In the genomic region with DNA sequence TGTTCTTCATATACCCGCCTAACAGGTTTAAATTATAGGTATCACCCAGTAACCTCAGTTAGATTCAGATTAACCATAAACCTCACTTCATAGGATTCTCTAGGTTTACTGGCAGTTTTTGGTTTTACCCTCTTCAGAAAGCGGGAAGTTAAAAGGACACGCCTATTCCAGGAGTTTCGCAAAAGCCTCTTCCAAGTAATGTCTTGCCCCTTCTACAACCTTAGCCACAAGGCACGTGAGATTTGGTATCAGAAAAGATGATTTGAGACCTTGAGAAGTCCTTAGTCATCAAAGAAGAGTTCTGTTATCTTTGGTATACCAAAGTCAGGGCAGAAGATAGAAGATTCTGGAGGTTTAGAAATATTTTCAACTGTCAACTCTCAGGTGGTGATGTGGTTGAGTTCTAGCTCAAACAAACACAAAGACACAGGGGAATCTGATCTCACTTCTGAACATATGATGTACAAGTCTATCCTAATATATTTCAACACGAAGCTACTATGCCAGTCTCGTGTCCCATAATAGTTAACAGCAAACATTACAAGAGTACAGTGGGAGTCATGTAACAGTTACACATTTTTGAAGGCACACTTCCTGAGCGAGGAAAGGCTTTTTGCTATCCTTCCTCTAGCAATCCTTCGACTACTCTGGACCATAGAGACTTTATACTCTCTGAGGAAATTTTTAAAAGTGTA, we compare ENCODE assay signal across 11 cellular contexts.
DNase-seq lines count a peak whose midpoint lies in the region; ATAC-seq, FAIRE-seq and TF ChIP-seq lines count a peak whose summit lies in the region.
"Had no signal": no experiment of that assay in that cellular context is flagged by ENCODE, and none has a peak within 500 bp of the region (broad histone marks: within the 10 kb centered on the region; RNA-seq: fewer than 3 reads in every experiment).

No MANE protein-coding gene starts in this region.

- H3K4me2 ChIP-seq in HepG2 (ENCODE audit: low read depth, low read length): no peak overlapping the region
- H3K4me2 ChIP-seq: smooth muscle cell had no signal

- DNase-seq in HepG2 (ENCODE audit: low spot score): peak; percentile 44
- DNase-seq in right lobe of liver: no peak
- peak in 5 of 34 experiments; percentile 3 to 34 (median 5) for DNase-seq in T-cell
- DNase-seq in endodermal cell: no peak
- DNase-seq in upper lobe of right lung: no peak
- DNase-seq in GM10266 (ENCODE audit: extremely low spot score): no peak
- DNase-seq in DMS 273 (lab: John Stamatoyannopoulos, UW; ENCODE audit: unreplicated experiment): no peak
- DNase-seq: NCI-H1417, nephron progenitor cell had no signal

- POLR2A ChIA-PET in HepG2 (lab: Yijun Ruan, JAX) (no interaction called here), T-cell (lab: Charles Lee) (no interaction called here)

- H3K9me3 Mint-ChIP-seq in T-cell (peaks cover 0 to 6% (median 0%) of the 10 kb centered on the region in 3 donors), endodermal cell (peaks cover 12% of the 10 kb centered on the region)
- H3K9me3 Mint-ChIP-seq: nephron progenitor cell had no signal

- CTCF ChIA-PET in HepG2 (lab: Yijun Ruan, JAX; ENCODE audit: low intra/inter-chr PET ratio, low total read pairs): no interaction called here
- CTCF ChIA-PET in T-cell (lab: Charles Lee): interaction anchor here in 1 of 2 donors (0.6 kb wide), 1 partner anchor 145 kb away, joined by 5 read pairs; no protein-coding TSS in a partner anchor

- ATAC-seq in HepG2 (no peak), right lobe of liver (no peak), T-cell (replicated peaks in 1 of 4) (peak; percentile 50 to 77 (median 60)), upper lobe of right lung (peak; percentile 65), HG02884 (IDR thresholded peaks at IDR 0.05; ENCODE audit: unreplicated experiment) (no peak)

- in situ Hi-C loops in HepG2 (cut with HindIII; ENCODE audit: extremely low pct_ligation_motif_present, low pct_unique_long_range_greater_than_20kb): no loop called here

- TF ChIP-seq CTCF in HepG2 (CRISPR knock-in tag; IDR thresholded peaks at IDR 0.05) (no peak), right lobe of liver (IDR thresholded peaks at IDR 0.05) (no peak), endodermal cell (conservative IDR thresholded peaks at IDR 0.05) (no peak), upper lobe of right lung (IDR thresholded peaks at IDR 0.05) (no peak), GM10266 (IDR thresholded peaks at IDR 0.05; ENCODE audit: control insufficient read depth, insufficient read depth, low read depth, missing control alignments) (no peak)

- intact Hi-C loops in HepG2 (cut with micrococcal nuclease; ENCODE audit: unreplicated experiment): no loop called here
- intact Hi-C loops in right lobe of liver (cut with DNase I): no loop called here
- intact Hi-C loops in upper lobe of right lung (cut with DNase I): no loop called here

- no peak for FAIRE-seq in HepG2 (lab: Jason Lieb, UNC)

- no TSS peak for BruUV-seq in HepG2 (replicated peaks; lab: Mats Ljungman, UMichigan)

- H4K20me1 ChIP-seq in HepG2 (ENCODE audit: insufficient read depth, low read length): no peaks in the 10 kb centered on the region

- H3K27ac Mint-ChIP-seq in T-cell: peak overlapping the region; percentile 49 to 81
- no peak overlapping the region for H3K27ac Mint-ChIP-seq in endodermal cell
- H3K27ac Mint-ChIP-seq: nephron progenitor cell had no signal

- TF ChIP-seq EP300 in HepG2 (IDR thresholded peaks at IDR 0.05; ENCODE audit: low read depth in 2 of 2, low read length in 2 of 2) (no peak), HepG2 (CRISPR knock-in tag; IDR thresholded peaks at IDR 0.05; ENCODE audit: borderline replicate concordance) (no peak)

- H3K9me3 ChIP-seq in HepG2 (ENCODE audit: low read length) (peaks cover 7% of the 10 kb centered on the region), right lobe of liver (no peaks in the 10 kb centered on the region), endodermal cell (ENCODE audit: control insufficient read depth, low read length) (peaks cover 12% of the 10 kb centered on the region), upper lobe of right lung (no peaks in the 10 kb centered on the region)

- WGBS in HepG2 (ENCODE audit: low lambda C conversion rate): 68% methylated on average over 9 of the region's 9 CpGs
- WGBS in right lobe of liver (ENCODE audit: insufficient coverage, low coverage, low lambda C conversion rate, missing lambda C conversion rate): 56% methylated on average over 9 of the region's 9 CpGs
- 92 to 97% methylated on average over 8 to 9 of the region's 9 CpGs for WGBS in endodermal cell (ENCODE audit: insufficient coverage in 1 of 2, insufficient read length in 1 of 2), 2 experiments

- peaks cover 22 to 42% (median 33%) of the 10 kb centered on the region in 3 donors for H3K4me1 Mint-ChIP-seq in T-cell
- H3K4me1 Mint-ChIP-seq in endodermal cell: peaks cover 20% of the 10 kb centered on the region

- TF ChIP-seq RAD21 in HepG2 (CRISPR knock-in tag; IDR thresholded peaks at IDR 0.05): no peak

- H3K4me1 ChIP-seq in HepG2 (ENCODE audit: insufficient read depth, low read length): peaks cover 65% of the 10 kb centered on the region
- peaks cover 0 to 25% (median 10%) of the 10 kb centered on the region in 4 donors for H3K4me1 ChIP-seq in right lobe of liver
- peaks cover 7% of the 10 kb centered on the region for H3K4me1 ChIP-seq in endodermal cell (ENCODE audit: control insufficient read depth, insufficient read depth, low read length)
- peaks cover 23% of the 10 kb centered on the region for H3K4me1 ChIP-seq in upper lobe of right lung

- no peak overlapping the region for H3K4me3 ChIP-seq in HepG2 (replicated peaks in 1 of 3; ENCODE audit: insufficient read depth in 1 of 3, low read depth in 2 of 3, low read length in 3 of 3)
- no peak overlapping the region for H3K4me3 ChIP-seq in right lobe of liver
- peak overlapping the region; percentile 30 for H3K4me3 ChIP-seq in endodermal cell (ENCODE audit: low read length)
- no peak overlapping the region for H3K4me3 ChIP-seq in upper lobe of right lung
- H3K4me3 ChIP-seq: smooth muscle cell had no signal

- no peak overlapping the region for H2AFZ ChIP-seq in HepG2 (ENCODE audit: low read length)

- H3K79me2 ChIP-seq in HepG2 (ENCODE audit: insufficient read depth, low read length): peaks cover 3% of the 10 kb centered on the region

- H3K27ac ChIP-seq in HepG2 (ENCODE audit: extremely low read length, insufficient read depth, low read length) (peak overlapping the region; percentile 12), right lobe of liver (peak overlapping the region in 1 of 3 donors; percentile 35), endodermal cell (ENCODE audit: low read depth, low read length) (no peak overlapping the region), upper lobe of right lung (peak overlapping the region; percentile 26)

- H3K36me3 Mint-ChIP-seq in T-cell (no peaks in the 10 kb centered on the region), endodermal cell (ENCODE audit: low read depth) (peaks cover 9% of the 10 kb centered on the region)

- TF ChIP-seq POLR2A in HepG2 (IDR thresholded peaks at IDR 0.05; ENCODE audit: insufficient read depth in 1 of 2, low read depth in 2 of 2, low read length in 2 of 2) (no peak), right lobe of liver (IDR thresholded peaks at IDR 0.05) (no peak)

- H3K27me3 Mint-ChIP-seq in T-cell: no peaks in the 10 kb centered on the region
- H3K27me3 Mint-ChIP-seq in endodermal cell (ENCODE audit: insufficient read depth): peaks cover 3% of the 10 kb centered on the region

- no peaks in the 10 kb centered on the region for H3K27me3 ChIP-seq in HepG2 (ENCODE audit: control insufficient read depth in 1 of 2, insufficient read depth in 2 of 2, low read length in 2 of 2)
- H3K27me3 ChIP-seq in right lobe of liver: no peaks in the 10 kb centered on the region
- H3K27me3 ChIP-seq in endodermal cell (ENCODE audit: control insufficient read depth, insufficient read depth, low read length, poor library complexity, severe bottlenecking): no peaks in the 10 kb centered on the region
- H3K27me3 ChIP-seq in upper lobe of right lung: no peaks in the 10 kb centered on the region

- no peak overlapping the region for H3K9ac ChIP-seq in HepG2 (ENCODE audit: insufficient read depth, low read depth, low read length)
- no peak overlapping the region for H3K9ac ChIP-seq in endodermal cell (ENCODE audit: extremely low read depth, low read length, poor library complexity, severe bottlenecking)

- H3K36me3 ChIP-seq in HepG2 (replicated peaks in 1 of 2; ENCODE audit: control insufficient read depth in 1 of 2, insufficient read depth in 2 of 2, low read length in 2 of 2) (no peaks in the 10 kb centered on the region), right lobe of liver (no peaks in the 10 kb centered on the region), endodermal cell (ENCODE audit: control insufficient read depth, insufficient read depth, low read length) (peaks cover 19% of the 10 kb centered on the region), upper lobe of right lung (no peaks in the 10 kb centered on the region)

- H3K4me3 Mint-ChIP-seq in T-cell (peak overlapping the region in 1 of 3 donors; percentile 48), endodermal cell (no peak overlapping the region)
- H3K4me3 Mint-ChIP-seq: nephron progenitor cell had no signal

TF ChIP-seq in HepG2, 621 proteins besides CTCF, POLR2A, EP300 and RAD21:
- TF ChIP-seq ATAD3A (CRISPR knock-in tag; IDR thresholded peaks at IDR 0.05) (no peak), GATAD2A (CRISPR knock-in tag; IDR thresholded peaks at IDR 0.05) (0 out of 2 replicates have a peak, but pooled peaks have one; percentile 14)

Comparison
In these comparisons a context has a peak if more than half of its experiments do, and no peak if none do; other contexts are left out.
1. ATAC-seq: peak in T-cell (4 of 4) and upper lobe of right lung (single experiment); none in HepG2 (single experiment), right lobe of liver (0 of 4) and HG02884 (single experiment).